Comparison of ENCODE assay signal across 30 cellular contexts in the genomic region with DNA sequence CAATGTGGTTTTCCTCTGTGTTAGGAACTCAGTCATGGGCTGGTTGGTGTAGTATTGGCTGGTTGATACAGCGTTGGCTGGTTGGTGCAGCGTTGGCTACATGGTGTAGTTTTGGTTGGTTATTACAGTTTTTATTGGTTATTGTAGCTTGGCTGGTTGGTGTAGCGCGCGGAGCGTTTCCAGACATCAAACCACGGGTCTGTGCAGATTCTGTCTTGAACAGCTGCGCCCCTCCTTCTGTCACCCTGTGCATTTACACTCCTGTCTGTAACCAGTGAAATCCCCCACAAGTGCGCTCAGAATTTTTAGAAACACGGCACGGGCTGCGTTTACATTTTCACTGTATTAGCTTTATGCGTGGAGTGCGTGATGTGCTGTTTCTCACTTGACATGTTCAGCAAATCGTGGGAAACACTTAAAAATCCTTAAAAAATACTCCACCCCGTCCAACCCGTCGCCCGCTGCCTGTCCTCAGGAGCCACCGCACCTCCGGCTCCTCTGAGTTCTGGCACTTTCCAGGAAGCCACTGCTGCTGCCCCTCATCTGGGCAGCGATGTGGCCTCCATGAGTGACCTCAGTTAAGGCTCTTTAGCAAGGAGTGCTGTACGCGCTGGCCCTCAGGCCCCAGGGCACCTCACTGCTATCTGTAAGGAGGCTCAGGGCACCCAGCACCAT. TPM values are rescaled to one million over a fixed set of nuclear protein-coding genes. Genes with fewer than 3 reads are reported as not detected.
"Had no signal": no experiment of that assay in that cellular context is flagged by ENCODE, and none has a peak within 500 bp of the region (broad histone marks: within the 10 kb centered on the region; RNA-seq: fewer than 3 reads in every experiment).

No MANE protein-coding gene starts in this region.

- H3K27ac Mint-ChIP-seq: activated CD8-positive, alpha-beta T cell treated with anti-CD3 and anti-CD28 coated beads for 36 hours; activated naive CD4-positive, alpha-beta T cell treated with anti-CD3 and anti-CD28 coated beads, Interleukin-2, amount 50 U/mL, for 24 hours; activated naive CD8-positive, alpha-beta T cell treated with anti-CD3 and anti-CD28 coated beads, Interleukin-2, amount 50 U/mL, for 24 hours; activated T-helper 17 cell treated with anti-CD3 and anti-CD28 coated beads, Interleukin-2, amount 50 U/mL, for 72 hours; naive thymus-derived CD8-positive, alpha-beta T cell; progenitor cell of endocrine pancreas; stimulated activated naive CD8-positive, alpha-beta T cell treated with anti-CD3 and anti-CD28 coated beads, Interleukin-15, Interleukin-2, amounts not matched to agents 100 ng/mL and 50 ng/mL, for 24 hours; T-helper 1 cell treated with Interleukin-12 subunit alpha and Interleukin-12 subunit beta and Interleukin-4 antibody, amounts not matched to agents 30 μg/mL and 1 μg/mL, for 36 hours had no signal

- DNase-seq: activated CD4-positive, alpha-beta T cell treated with anti-CD3 and anti-CD28 coated beads for 1 hour; activated CD4-positive, alpha-beta T cell treated with anti-CD3 and anti-CD28 coated beads, Interleukin-2, amount 50 U/mL, for 1 hour; activated CD8-positive, alpha-beta T cell treated with anti-CD3 and anti-CD28 coated beads for 36 hours; activated naive CD8-positive, alpha-beta T cell treated with anti-CD3 and anti-CD28 coated beads, Interleukin-2, amount 50 U/mL, for 24 hours; activated T-cell treated with anti-CD3 and anti-CD28 coated beads, Interleukin-2, amount 50 U/mL, for 4 hours; amygdala; dermis blood vessel endothelial cell; effector CD4-positive, alpha-beta T cell; esophagus squamous epithelium; foreskin melanocyte; islet precursor cell; stimulated activated CD4-positive, alpha-beta T cell treated with anti-CD3 and anti-CD28 coated beads, Interleukin-12 subunit alpha, Interleukin-12 subunit beta, amount 100 ng/mL, for 4 hours; stimulated activated CD4-positive, alpha-beta T cell treated with anti-CD3 and anti-CD28 coated beads, Interleukin-4, amount 100 ng/mL, for 1 hour; substantia nigra; T-helper 9 cell had no signal

- H3K36me3 Mint-ChIP-seq: activated naive CD4-positive, alpha-beta T cell treated with anti-CD3 and anti-CD28 coated beads, Interleukin-2, amount 50 U/mL, for 24 hours; naive thymus-derived CD8-positive, alpha-beta T cell had no signal

- H3K4me3 ChIP-seq: breast epithelium, esophagus squamous epithelium, hepatocyte, right lobe of liver, skin epidermis, upper lobe of left lung, vagina had no signal

- H2AFZ ChIP-seq: hepatocyte had no signal

- H3K4me1 Mint-ChIP-seq: activated naive CD4-positive, alpha-beta T cell treated with anti-CD3 and anti-CD28 coated beads, Interleukin-2, amount 50 U/mL, for 24 hours; activated naive CD8-positive, alpha-beta T cell treated with anti-CD3 and anti-CD28 coated beads, Interleukin-2, amount 50 U/mL, for 24 hours; activated T-helper 17 cell treated with anti-CD3 and anti-CD28 coated beads, Interleukin-2, amount 50 U/mL, for 72 hours; central memory CD8-positive, alpha-beta T cell; naive thymus-derived CD8-positive, alpha-beta T cell had no signal

- H3K36me3 ChIP-seq: breast epithelium, esophagus squamous epithelium, right lobe of liver, upper lobe of left lung, vagina had no signal

- H3K9me3 Mint-ChIP-seq: activated CD8-positive, alpha-beta T cell treated with anti-CD3 and anti-CD28 coated beads for 36 hours; activated naive CD4-positive, alpha-beta T cell treated with anti-CD3 and anti-CD28 coated beads, Interleukin-2, amount 50 U/mL, for 24 hours; activated naive CD8-positive, alpha-beta T cell treated with anti-CD3 and anti-CD28 coated beads, Interleukin-2, amount 50 U/mL, for 24 hours; activated T-cell treated with anti-CD3 and anti-CD28 coated beads, Interleukin-2, amount 50 U/mL, for 4 hours; activated T-helper 17 cell treated with anti-CD3 and anti-CD28 coated beads, Interleukin-2, amount 50 U/mL, for 72 hours; central memory CD8-positive, alpha-beta T cell; naive thymus-derived CD8-positive, alpha-beta T cell; stimulated activated naive CD8-positive, alpha-beta T cell treated with anti-CD3 and anti-CD28 coated beads, Interleukin-15, Interleukin-2, amounts not matched to agents 100 ng/mL and 50 ng/mL, for 24 hours; T-helper 1 cell treated with Interleukin-12 subunit alpha and Interleukin-12 subunit beta and Interleukin-4 antibody, amounts not matched to agents 30 μg/mL and 1 μg/mL, for 36 hours had no signal

- H3K4me3 Mint-ChIP-seq: activated CD8-positive, alpha-beta T cell treated with anti-CD3 and anti-CD28 coated beads for 36 hours; activated naive CD4-positive, alpha-beta T cell treated with anti-CD3 and anti-CD28 coated beads, Interleukin-2, amount 50 U/mL, for 24 hours; activated naive CD8-positive, alpha-beta T cell treated with anti-CD3 and anti-CD28 coated beads, Interleukin-2, amount 50 U/mL, for 24 hours; activated T-cell treated with anti-CD3 and anti-CD28 coated beads, Interleukin-2, amount 50 U/mL, for 4 hours; activated T-helper 17 cell treated with anti-CD3 and anti-CD28 coated beads, Interleukin-2, amount 50 U/mL, for 72 hours; central memory CD8-positive, alpha-beta T cell; naive thymus-derived CD8-positive, alpha-beta T cell; stimulated activated naive CD8-positive, alpha-beta T cell treated with anti-CD3 and anti-CD28 coated beads, Interleukin-15, Interleukin-2, amounts not matched to agents 100 ng/mL and 50 ng/mL, for 24 hours; T-helper 1 cell treated with Interleukin-12 subunit alpha and Interleukin-12 subunit beta and Interleukin-4 antibody, amounts not matched to agents 30 μg/mL and 1 μg/mL, for 36 hours had no signal

- H3K27me3 ChIP-seq: breast epithelium, hepatocyte, right lobe of liver, upper lobe of left lung, vagina had no signal

- H3K9me3 ChIP-seq: breast epithelium, esophagus squamous epithelium, right lobe of liver, upper lobe of left lung, vagina had no signal

- H3K27ac ChIP-seq: breast epithelium, epithelial cell of prostate, esophagus squamous epithelium, hepatocyte, right lobe of liver, skin epidermis, upper lobe of left lung, vagina had no signal

- H3K27me3 Mint-ChIP-seq: activated CD8-positive, alpha-beta T cell treated with anti-CD3 and anti-CD28 coated beads for 36 hours; activated naive CD4-positive, alpha-beta T cell treated with anti-CD3 and anti-CD28 coated beads, Interleukin-2, amount 50 U/mL, for 24 hours; activated naive CD8-positive, alpha-beta T cell treated with anti-CD3 and anti-CD28 coated beads, Interleukin-2, amount 50 U/mL, for 24 hours; activated T-helper 17 cell treated with anti-CD3 and anti-CD28 coated beads, Interleukin-2, amount 50 U/mL, for 72 hours; progenitor cell of endocrine pancreas; stimulated activated naive CD8-positive, alpha-beta T cell treated with anti-CD3 and anti-CD28 coated beads, Interleukin-15, Interleukin-2, amounts not matched to agents 100 ng/mL and 50 ng/mL, for 24 hours had no signal

- H3K4me1 ChIP-seq: breast epithelium, esophagus squamous epithelium, right lobe of liver, upper lobe of left lung, vagina had no signal

- H3K4me2 ChIP-seq: hepatocyte had no signal

RNA-seq across cellular contexts. Expression of gene NKD2, which starts 20.8 kb away (rescaled TPM):
- total RNA-seq: naive thymus-derived CD8-positive, alpha-beta T cell; osteocyte had no signal
